In genomic region chr11:32829680-32830412, GRCh38 we compare ENCODE assay signal across 8 cellular contexts. TPM values are rescaled to one million over a fixed set of nuclear protein-coding genes. Genes with fewer than 3 reads are reported as not detected.
DNase-seq lines count a peak whose midpoint lies in the region; ATAC-seq and TF ChIP-seq lines count a peak whose summit lies in the region.

Gene PRRG4 (plus strand): TSS chr11:32829927. CDS start chr11:32830530, 603 bp downstream.

- H3K36me3 Mint-ChIP-seq in CD4-positive, CD25-positive, alpha-beta regulatory T cell: no peaks in the 10 kb centered on the region
- H3K36me3 Mint-ChIP-seq in progenitor cell of endocrine pancreas (ENCODE audit: insufficient read depth): no peaks in the 10 kb centered on the region

- H3K27me3 ChIP-seq in CD4-positive, CD25-positive, alpha-beta regulatory T cell (ENCODE audit: control insufficient read depth, insufficient read depth, low read length): peaks cover 13% of the 10 kb centered on the region
- peaks cover 36% of the 10 kb centered on the region for H3K27me3 ChIP-seq in left ventricle myocardium inferior (ENCODE audit: low read depth)

- H3K4me1 ChIP-seq in CD4-positive, CD25-positive, alpha-beta regulatory T cell (ENCODE audit: control insufficient read depth, insufficient read depth, low read length, poor library complexity, severe bottlenecking): peaks cover 14% of the 10 kb centered on the region
- H3K4me1 ChIP-seq in left ventricle myocardium inferior: peaks cover 18% of the 10 kb centered on the region

- peaks cover 2 to 14% (median 8%) of the 10 kb centered on the region in 4 donors for H3K4me1 Mint-ChIP-seq in CD4-positive, CD25-positive, alpha-beta regulatory T cell
- H3K4me1 Mint-ChIP-seq in progenitor cell of endocrine pancreas (ENCODE audit: low read depth): peaks cover 6% of the 10 kb centered on the region

- TF ChIP-seq CTCF in left ventricle myocardium inferior (IDR thresholded peaks at IDR 0.05; ENCODE audit: borderline replicate concordance) (no peak), progenitor cell of endocrine pancreas (IDR thresholded peaks at IDR 0.05; ENCODE audit: unreplicated experiment) (no peak)

- peaks cover 21% of the 10 kb centered on the region for H3K27me3 Mint-ChIP-seq in CD4-positive, CD25-positive, alpha-beta regulatory T cell
- H3K27me3 Mint-ChIP-seq in progenitor cell of endocrine pancreas: peaks cover 51% of the 10 kb centered on the region

- H3K9me3 ChIP-seq in CD4-positive, CD25-positive, alpha-beta regulatory T cell (ENCODE audit: control insufficient read depth in 2 of 2, low read length in 2 of 2): no peaks in the 10 kb centered on the region
- H3K9me3 ChIP-seq in left ventricle myocardium inferior (replicated peaks): no peaks in the 10 kb centered on the region

- H3K9me3 Mint-ChIP-seq in CD4-positive, CD25-positive, alpha-beta regulatory T cell: no peaks in the 10 kb centered on the region
- H3K9me3 Mint-ChIP-seq in progenitor cell of endocrine pancreas (ENCODE audit: low read depth): no peaks in the 10 kb centered on the region

- ATAC-seq in CD4-positive, CD25-positive, alpha-beta regulatory T cell (ENCODE audit: low read depth in 2 of 2): peak; percentile 18 to 55
- ATAC-seq in GM18909 (IDR thresholded peaks at IDR 0.05; ENCODE audit: poor library complexity, unreplicated experiment) (peak; percentile 73), HG03066 (IDR thresholded peaks at IDR 0.05; ENCODE audit: low read depth, unreplicated experiment) (peak; percentile 79)

- H3K4me3 Mint-ChIP-seq in CD4-positive, CD25-positive, alpha-beta regulatory T cell: peak within 1 kb of the TSS; percentile 78 to 91 (median 84)
- peak within 1 kb of the TSS; percentile 82 for H3K4me3 Mint-ChIP-seq in progenitor cell of endocrine pancreas (ENCODE audit: low read depth)

- intact Hi-C loops in left ventricle myocardium inferior (cut with micrococcal nuclease): no loop called here

- no peak within 1 kb of the TSS for H3K27ac Mint-ChIP-seq in CD4-positive, CD25-positive, alpha-beta regulatory T cell
- H3K27ac Mint-ChIP-seq in progenitor cell of endocrine pancreas: no peak within 1 kb of the TSS

- H3K27ac ChIP-seq in CD4-positive, CD25-positive, alpha-beta regulatory T cell (ENCODE audit: insufficient read depth, low read length, poor library complexity, severe bottlenecking): no peak within 1 kb of the TSS
- peak within 1 kb of the TSS; percentile 22 for H3K27ac ChIP-seq in left ventricle myocardium inferior (replicated peaks)

- no peaks in the 10 kb centered on the region for H3K36me3 ChIP-seq in CD4-positive, CD25-positive, alpha-beta regulatory T cell (ENCODE audit: control insufficient read depth, insufficient read depth, low read length)
- H3K36me3 ChIP-seq in left ventricle myocardium inferior: no peaks in the 10 kb centered on the region

- peak within 1 kb of the TSS; percentile 56 for H3K4me3 ChIP-seq in CD4-positive, CD25-positive, alpha-beta regulatory T cell (ENCODE audit: low read depth, low read length)
- H3K4me3 ChIP-seq in left ventricle myocardium inferior: peak within 1 kb of the TSS; percentile 74

- peak in 2 of 3 donors; percentile 2 to 72 for DNase-seq in CD4-positive, CD25-positive, alpha-beta regulatory T cell
- DNase-seq in NCI-H526 (lab: John Stamatoyannopoulos, UW): peak; percentile 48 to 90
- DNase-seq in activated naive CD4-positive, alpha-beta T cell treated with anti-CD3 and anti-CD28 coated beads, Interleukin-2, amount 50 U/mL, for 16 hours: peak; percentile 41
- peak; percentile 55 for DNase-seq in left ventricle myocardium inferior
- peak; percentile 51 for DNase-seq in progenitor cell of endocrine pancreas (ENCODE audit: low spot score, unreplicated experiment)
- no peak for DNase-seq in central memory CD4-positive, alpha-beta T cell

RNA-seq across cellular contexts. Expression of gene PRRG4, which starts in this region (rescaled TPM):
- total RNA-seq in CD4-positive, CD25-positive, alpha-beta regulatory T cell: 0.07 TPM
- polyA plus RNA-seq in CD4-positive, CD25-positive, alpha-beta regulatory T cell: under 1 TPM in 1 of 4 donors, not detected in 3; 0.02 TPM
- total RNA-seq in left ventricle myocardium inferior (0.33 TPM), progenitor cell of endocrine pancreas (0.67 and 0.75 TPM in 2 replicates)

Comparison
In these comparisons a context has a peak if more than half of its experiments do, and no peak if none do; other contexts are left out.
1. Peak in DNase-seq, ATAC-seq and H3K4me3 ChIP-seq in CD4-positive, CD25-positive, alpha-beta regulatory T cell; RNA of the gene not detected or under 1 TPM.
2. Peak in DNase-seq, H3K4me3 ChIP-seq and H3K27ac ChIP-seq in left ventricle myocardium inferior; RNA of the gene not detected or under 1 TPM.
3. Peak in DNase-seq in progenitor cell of endocrine pancreas; RNA of the gene not detected or under 1 TPM.